ENCODE assay signal across 8 cellular contexts in genomic region chr10:71964669-71965515, GRCh38. TPM values are rescaled to one million over a fixed set of nuclear protein-coding genes. Genes with fewer than 3 reads are reported as not detected.
DNase-seq lines count a peak whose midpoint lies in the region; ATAC-seq and TF ChIP-seq lines count a peak whose summit lies in the region.

No MANE protein-coding gene starts in this region.

- no peaks in the 10 kb centered on the region for H3K79me2 ChIP-seq in OCI-LY7 (ENCODE audit: insufficient read depth, low read depth, low read length)

- H3K9ac ChIP-seq in NT2/D1 (ENCODE audit: insufficient read length, low read depth) = peak overlapping the region; percentile 79

- no peak for TF ChIP-seq CTCF in Calu3 (IDR thresholded peaks at IDR 0.05; ENCODE audit: unreplicated experiment)
- TF ChIP-seq CTCF in ascending aorta (IDR thresholded peaks at IDR 0.05) = no peak
- TF ChIP-seq CTCF in OCI-LY7 (conservative IDR thresholded peaks at IDR 0.05; ENCODE audit: low read length) = no peak

- H3K4me1 Mint-ChIP-seq in Calu3 (ENCODE audit: low read depth, unreplicated experiment) = peaks cover 52% of the 10 kb centered on the region

- DNase-seq in Calu3 = peak; percentile 61
- DNase-seq in NT2/D1 (ENCODE audit: low read depth, low spot score) = no peak
- peak in 1 of 2 donors; percentile 93 for DNase-seq in ascending aorta (ENCODE audit: low spot score in 2 of 2)
- DNase-seq in skeletal muscle cell (ENCODE audit: low read depth) = no peak
- DNase-seq in Kasumi-1 (lab: John Stamatoyannopoulos, UW) = no peak
- DNase-seq in OCI-LY7 (ENCODE audit: low spot score) = no peak

- peak overlapping the region; percentile 95 for H3K4me3 Mint-ChIP-seq in Calu3 (ENCODE audit: low read depth, unreplicated experiment)

- no peaks in the 10 kb centered on the region for H4K20me1 ChIP-seq in OCI-LY7 (ENCODE audit: insufficient read depth, low read length)

- intact Hi-C loops in Calu3 (cut with micrococcal nuclease; ENCODE audit: unreplicated experiment) (loop anchor here (2.0 to 5.0 kb wide), 2 partner anchors 62 to 84 kb away; no protein-coding TSS in a partner anchor), ascending aorta (cut with DNase I) (loop anchor here (1.0 to 5.0 kb wide), 4 partner anchors 10 to 372 kb away; no protein-coding TSS in a partner anchor), OCI-LY7 (cut with micrococcal nuclease; ENCODE audit: unreplicated experiment) (no loop called here)

- peaks cover 44% of the 10 kb centered on the region for H3K27me3 ChIP-seq in NT2/D1 (ENCODE audit: insufficient read depth, insufficient read length)
- no peaks in the 10 kb centered on the region for H3K27me3 ChIP-seq in ascending aorta

- H3K9me3 Mint-ChIP-seq in Calu3 (ENCODE audit: low read depth, unreplicated experiment) = no peaks in the 10 kb centered on the region

- CTCF ChIA-PET in Calu3 (lab: Charles Lee) (interaction anchor here (0.5 to 2.2 kb wide), 7 partner anchors 7 to 367 kb away, joined by 3 to 7 read pairs (median 5); no protein-coding TSS in a partner anchor), OCI-LY7 (lab: Charles Lee; ENCODE audit: unreplicated experiment) (no interaction called here)

- no peak overlapping the region for H3K4me2 ChIP-seq in OCI-LY7 (ENCODE audit: low read length)

- H3K27ac Mint-ChIP-seq in Calu3 (ENCODE audit: unreplicated experiment) = peak overlapping the region; percentile 30

- peaks cover 18% of the 10 kb centered on the region for H3K27me3 Mint-ChIP-seq in Calu3 (ENCODE audit: unreplicated experiment)

- H3K27ac ChIP-seq in ascending aorta = peak overlapping the region; percentile 100
- no peak overlapping the region for H3K27ac ChIP-seq in OCI-LY7 (ENCODE audit: low read depth, low read length, poor library complexity, severe bottlenecking)

- H3K36me3 ChIP-seq in NT2/D1 (ENCODE audit: insufficient read depth, insufficient read length, low read length) (no peaks in the 10 kb centered on the region), ascending aorta (peaks cover 0 to 7% of the 10 kb centered on the region in 2 donors), OCI-LY7 (ENCODE audit: insufficient read depth, low read length) (no peaks in the 10 kb centered on the region)

- H3K36me3 Mint-ChIP-seq in Calu3 (ENCODE audit: insufficient read depth, unreplicated experiment) = peaks cover 54% of the 10 kb centered on the region

- peak overlapping the region; percentile 69 for H3K4me3 ChIP-seq in NT2/D1 (ENCODE audit: insufficient read length, low read depth)
- H3K4me3 ChIP-seq in ascending aorta = peak overlapping the region; percentile 88 to 99
- H3K4me3 ChIP-seq in iPS-11a (ENCODE audit: low read depth, low read length) = peak overlapping the region; percentile 69
- H3K4me3 ChIP-seq in skeletal muscle cell (ENCODE audit: low read depth, low read length) = peak overlapping the region; percentile 83
- H3K4me3 ChIP-seq in OCI-LY7 (ENCODE audit: low read depth, low read length, poor library complexity, severe bottlenecking) = no peak overlapping the region

- POLR2A ChIA-PET in OCI-LY7 (lab: Charles Lee) = no interaction called here

- H3K9me2 ChIP-seq in OCI-LY7 (ENCODE audit: insufficient read depth, low read length) = no peaks in the 10 kb centered on the region

- H3K4me1 ChIP-seq in NT2/D1 (ENCODE audit: insufficient read depth, insufficient read length) (no peaks in the 10 kb centered on the region), ascending aorta (peaks cover 0 to 39% of the 10 kb centered on the region in 2 donors), OCI-LY7 (ENCODE audit: insufficient read depth, low read length, poor library complexity, severe bottlenecking) (no peaks in the 10 kb centered on the region)

- ATAC-seq in GM18519 (IDR thresholded peaks at IDR 0.05; ENCODE audit: low FRiP score, unreplicated experiment) = no peak

- BruUV-seq in Calu3 (replicated peaks; lab: Mats Ljungman, UMichigan) (no TSS peak), OCI-LY7 (replicated peaks; lab: Mats Ljungman, UMichigan) (no TSS peak)

- H2AFZ ChIP-seq in OCI-LY7 (ENCODE audit: low read length) = no peak overlapping the region

- H3K9me3 ChIP-seq in NT2/D1 (ENCODE audit: insufficient read depth, low read length) (no peaks in the 10 kb centered on the region), ascending aorta (no peaks in the 10 kb centered on the region), OCI-LY7 (ENCODE audit: low read length) (no peaks in the 10 kb centered on the region)

RNA-seq across cellular contexts. Expression of gene CHST3, which starts 0.7 kb away (rescaled TPM):
- 14.3 and 32.4 TPM in 2 replicates for total RNA-seq in Calu3 (2022)
- 41.4 TPM for total RNA-seq in ascending aorta
- not detected in 2 replicates for total RNA-seq in OCI-LY7 (2014; rRNA removed; shearing (Covaris generic))
- not detected in 2 replicates for total RNA-seq in OCI-LY7 (2022)

Comparison
In these comparisons a context has a peak if more than half of its experiments do, and no peak if none do; other contexts are left out.
1. RNA of gene CHST3, which starts 0.7 kb away (total RNA-seq): 41.4 TPM in ascending aorta (single experiment) and 14.3 to 32.4 TPM in Calu3; not detected in OCI-LY7; every median in the first group is over 10 times any median in the second.